In the genomic region with DNA sequence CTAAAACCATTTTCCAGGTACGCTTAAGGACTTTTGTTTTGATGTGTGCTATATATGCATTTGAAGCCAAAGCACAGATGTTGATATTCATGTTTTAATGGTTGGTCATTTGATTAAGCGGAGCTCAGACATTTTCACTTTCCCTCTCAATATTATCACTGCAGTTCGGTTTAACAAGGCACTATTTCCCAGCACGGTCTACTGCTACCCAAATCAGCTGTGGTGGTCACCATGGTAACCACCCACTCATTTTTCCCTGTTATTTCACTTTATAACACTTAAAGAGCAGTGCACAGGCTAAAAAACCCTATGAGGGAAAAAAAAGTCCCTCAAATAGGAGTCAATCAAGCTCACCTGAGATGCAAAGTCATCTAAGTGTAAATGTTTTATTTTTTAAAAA, we compare ENCODE assay signal across 14 cellular contexts.
DNase-seq lines count a peak whose midpoint lies in the region; ATAC-seq, FAIRE-seq and TF ChIP-seq lines count a peak whose summit lies in the region.
"Had no signal": no experiment of that assay in that cellular context is flagged by ENCODE, and none has a peak within 500 bp of the region (broad histone marks: within the 10 kb centered on the region; RNA-seq: fewer than 3 reads in every experiment).

No MANE protein-coding gene starts in this region.

- H3K14ac ChIP-seq in H1 (ENCODE audit: insufficient read length) = no peak overlapping the region

- H3F3A ChIP-seq in smooth muscle cell (ENCODE audit: low read depth) = peaks cover 14% of the 10 kb centered on the region

- no peaks in the 10 kb centered on the region for H3K36me3 ChIP-seq in H1 (ENCODE audit: control insufficient read depth in 2 of 4, insufficient read depth in 4 of 4, low read length in 3 of 4)
- H3K36me3 ChIP-seq in smooth muscle cell (ENCODE audit: low read depth) = no peaks in the 10 kb centered on the region
- H3K36me3 ChIP-seq in brain microvascular endothelial cell (replicated peaks) = no peaks in the 10 kb centered on the region
- H3K36me3 ChIP-seq: ascending aorta had no signal

- H3K4me3 Mint-ChIP-seq in T-helper 17 cell = no peak overlapping the region
- H3K4me3 Mint-ChIP-seq: CD8-positive, alpha-beta memory T cell had no signal

- no peak overlapping the region for H2BK5ac ChIP-seq in H1 (ENCODE audit: low read depth, low read length)

- H3K4me2 ChIP-seq in H1 (ENCODE audit: insufficient read depth in 1 of 2, low read depth in 2 of 2, low read length in 2 of 2) = peak overlapping the region; percentile 69 to 87
- H3K4me2 ChIP-seq in smooth muscle cell = peak overlapping the region; percentile 86

- no peak overlapping the region for H3K27ac ChIP-seq in H1 (ENCODE audit: low read depth, low read length)
- peak overlapping the region; percentile 53 for H3K27ac ChIP-seq in smooth muscle cell (ENCODE audit: low read depth)
- no peak overlapping the region for H3K27ac ChIP-seq in brain microvascular endothelial cell
- H3K27ac ChIP-seq: ascending aorta had no signal

- H2BK15ac ChIP-seq in H1 (ENCODE audit: low read length) = no peak overlapping the region

- H3K27me3 ChIP-seq in H1 (replicated peaks in 1 of 4; ENCODE audit: control insufficient read depth in 3 of 4, extremely low read depth in 1 of 4, insufficient read depth in 3 of 4, low read length in 3 of 4) (no peaks in the 10 kb centered on the region), smooth muscle cell (ENCODE audit: low read depth) (no peaks in the 10 kb centered on the region), brain microvascular endothelial cell (replicated peaks) (peaks cover 2% of the 10 kb centered on the region)
- H3K27me3 ChIP-seq: ascending aorta had no signal

- peaks cover 24% of the 10 kb centered on the region for H3K27me3 Mint-ChIP-seq in T-helper 17 cell

- H3K9me3 ChIP-seq in H1 (ENCODE audit: insufficient read depth in 2 of 2, low read depth in 1 of 2, low read length in 1 of 2) (no peaks in the 10 kb centered on the region), smooth muscle cell (replicated peaks; ENCODE audit: low read depth) (no peaks in the 10 kb centered on the region), T-helper 17 cell (ENCODE audit: control insufficient read depth, low read length, poor library complexity, severe bottlenecking) (no peaks in the 10 kb centered on the region)
- H3K9me3 ChIP-seq: ascending aorta had no signal

- no peak for TF ChIP-seq CTCF in H1 (IDR thresholded peaks at IDR 0.05; ENCODE audit: control extremely low read depth in 1 of 3, insufficient read depth in 1 of 3, low read depth in 1 of 3, low read length in 3 of 3)
- TF ChIP-seq CTCF in smooth muscle cell (IDR thresholded peaks at IDR 0.05; ENCODE audit: borderline replicate concordance, insufficient read depth, poor library complexity, severe bottlenecking) = no peak
- no peak for TF ChIP-seq CTCF in brain microvascular endothelial cell (IDR thresholded peaks at IDR 0.05; ENCODE audit: low read depth, low read length, missing control alignments)

- H3K79me2 ChIP-seq in H1 (ENCODE audit: control insufficient read depth in 1 of 2, insufficient read depth in 2 of 2, low read length in 2 of 2) = no peaks in the 10 kb centered on the region
- H3K79me2 ChIP-seq in smooth muscle cell (ENCODE audit: low read depth) = no peaks in the 10 kb centered on the region

- H2BK12ac ChIP-seq in H1 (ENCODE audit: low read depth, low read length) = no peak overlapping the region

- TF ChIP-seq RAD21 in H1 (IDR thresholded peaks at IDR 0.05 in 1 of 2, conservative IDR thresholded peaks at IDR 0.05 in 1 of 2; ENCODE audit: low read depth in 2 of 2, low read length in 2 of 2) = no peak

- peaks cover 7% of the 10 kb centered on the region for H3K4me1 Mint-ChIP-seq in T-helper 17 cell

- no peak overlapping the region for H3K27ac Mint-ChIP-seq in T-helper 17 cell
- H3K27ac Mint-ChIP-seq: CD8-positive, alpha-beta memory T cell; naive thymus-derived CD8-positive, alpha-beta T cell had no signal

- H3K56ac ChIP-seq in H1 (replicated peaks; ENCODE audit: insufficient read length, low read depth, low read length) = no peak overlapping the region

- CTCF ChIA-PET in H1 (lab: Charles Lee; ENCODE audit: partially characterized antibody) = interaction anchor here (0.5 to 3.7 kb wide), 9 partner anchors 13 to 205 kb away, joined by 3 to 20 read pairs (median 3); no protein-coding TSS in a partner anchor

- FAIRE-seq in H1 (lab: Jason Lieb, UNC) = no peak
- FAIRE-seq: endothelial cell of umbilical vein had no signal

- H4K8ac ChIP-seq in H1 (ENCODE audit: extremely low read depth, insufficient read depth, low read length) = no peak overlapping the region

- H2BK20ac ChIP-seq in H1 (ENCODE audit: low read length) = no peak overlapping the region

- H2AFZ ChIP-seq in H1 (ENCODE audit: low read length) (peak overlapping the region; percentile 98; the same call in 1 of the 2 replicates), smooth muscle cell (ENCODE audit: low read depth) (no peak overlapping the region)

- no peaks in the 10 kb centered on the region for H3K36me3 Mint-ChIP-seq in T-helper 17 cell (ENCODE audit: low read depth)
- H3K36me3 Mint-ChIP-seq: CD8-positive, alpha-beta memory T cell; naive thymus-derived CD8-positive, alpha-beta T cell had no signal

- no peaks in the 10 kb centered on the region for H3K79me1 ChIP-seq in H1 (ENCODE audit: low read depth, low read length)

- H3K18ac ChIP-seq in H1 (ENCODE audit: extremely low read depth, low read length) = no peak overlapping the region; the same call in 1 of the 2 replicates

- H3K9ac ChIP-seq in H1 (replicated peaks in 1 of 4; ENCODE audit: extremely low read depth in 1 of 4, low read depth in 3 of 4, low read length in 3 of 4) (no peak overlapping the region), smooth muscle cell (ENCODE audit: low read depth) (peak overlapping the region; percentile 19)

- H4K5ac ChIP-seq in H1 (ENCODE audit: insufficient read length, low read depth, low read length) = no peak overlapping the region

- H3K23ac ChIP-seq in H1 (ENCODE audit: insufficient read length) = no peak overlapping the region

- H4K20me1 ChIP-seq in H1 (replicated peaks in 1 of 2; ENCODE audit: control insufficient read depth in 1 of 2, insufficient read depth in 2 of 2, low read length in 2 of 2) (no peaks in the 10 kb centered on the region), smooth muscle cell (ENCODE audit: low read depth) (no peaks in the 10 kb centered on the region)

- H2BK120ac ChIP-seq in H1 (replicated peaks; ENCODE audit: low read depth, low read length) = peak overlapping the region; percentile 58

- ATAC-seq in GM18511 (IDR thresholded peaks at IDR 0.05; ENCODE audit: unreplicated experiment) (peak; percentile 68), HG03135 (IDR thresholded peaks at IDR 0.05; ENCODE audit: unreplicated experiment) (peak; percentile 58), T-helper 17 cell (no peak)
- ATAC-seq: naive thymus-derived CD8-positive, alpha-beta T cell had no signal

- no peaks in the 10 kb centered on the region; the same call in 1 of the 2 replicates for H3K23me2 ChIP-seq in H1 (ENCODE audit: low read depth, low read length)

- H3K4me1 ChIP-seq in H1 (replicated peaks in 1 of 4; ENCODE audit: control insufficient read depth in 3 of 4, insufficient read depth in 4 of 4, low read length in 3 of 4) = peaks cover 8 to 18% (median 16%) of the 10 kb centered on the region in 4 experiments; a peak in 6 of 7 replicates
- H3K4me1 ChIP-seq in smooth muscle cell (ENCODE audit: low read depth) = peaks cover 14% of the 10 kb centered on the region

- POLR2A ChIA-PET in H1 (lab: Charles Lee; ENCODE audit: partially characterized antibody) = interaction anchor here (1.2 kb wide), 1 partner anchor 44 kb away, joined by 3 read pairs; no protein-coding TSS in a partner anchor

- H3K4me3 ChIP-seq in H1 (ENCODE audit: extremely low read depth in 1 of 4, insufficient read depth in 2 of 4, low read depth in 3 of 4, low read length in 4 of 4) (peak overlapping the region in 3 of 4 experiments; percentile 15 to 51 (median 32); a peak in 5 of 8 replicates), smooth muscle cell (peak overlapping the region; percentile 54), brain microvascular endothelial cell (ENCODE audit: low read depth, low read length) (no peak overlapping the region)

- 41% methylated on average over 4 of the region's 4 CpGs; no CpG with 5 or more reads in 1 of the 2 experiments for WGBS in H1 (ENCODE audit: extremely low coverage in 1 of 2, insufficient coverage in 1 of 2, insufficient read length in 1 of 2, insufficient replicate concordance in 2 of 2, low coverage in 1 of 2, low lambda C conversion rate in 2 of 2, missing lambda C conversion rate in 1 of 2), 2 experiments
- 5% methylated on average over 4 of the region's 4 CpGs for WGBS in smooth muscle cell (ENCODE audit: low lambda C conversion rate)

- TF ChIP-seq POLR2A in H1 (IDR thresholded peaks at IDR 0.05; ENCODE audit: control extremely low read depth in 1 of 2, low read depth in 2 of 2, low read length in 2 of 2) = no peak

- no peak for TF ChIP-seq EP300 in H1 (IDR thresholded peaks at IDR 0.05; ENCODE audit: borderline replicate concordance in 1 of 2, low read depth in 2 of 2, low read length in 2 of 2)

- H3K4ac ChIP-seq in H1 (replicated peaks; ENCODE audit: insufficient read length, low read depth, low read length) = no peak overlapping the region

- peak overlapping the region; percentile 12 for H4K91ac ChIP-seq in H1 (replicated peaks; ENCODE audit: insufficient read length, low read length)

- H2AK5ac ChIP-seq in H1 (ENCODE audit: low read depth, low read length) = no peak overlapping the region

- no peak for DNase-seq in H1 (ENCODE audit: low read depth in 1 of 2, low spot score in 2 of 2)
- no peak for DNase-seq in smooth muscle cell (lab: John Stamatoyannopoulos, UW; ENCODE audit: unreplicated experiment)
- no peak for DNase-seq in activated CD4-positive, alpha-beta T cell treated with anti-CD3 and anti-CD28 coated beads for 1 hour
- no peak for DNase-seq in T-helper 17 cell
- DNase-seq in NCI-H2107 treated with DMSO at 0.1 percent for 48 hours (lab: John Stamatoyannopoulos, UW; ENCODE audit: unreplicated experiment) = no peak
- no peak for DNase-seq in brain microvascular endothelial cell
- DNase-seq: activated CD8-positive, alpha-beta memory T cell treated with anti-CD3 and anti-CD28 coated beads, Interleukin-2, amount 50 U/mL, for 48 hours; CD8-positive, alpha-beta memory T cell; naive thymus-derived CD8-positive, alpha-beta T cell; NCI-H446 treated with DMSO at 0.1 percent for 48 hours had no signal

- in situ Hi-C loops in brain microvascular endothelial cell (cut with HindIII; ENCODE audit: low pct_ligation_motif_present, low sequenced_read_pairs) = no loop called here

TF ChIP-seq in H1, 55 proteins besides CTCF, POLR2A, EP300 and RAD21 (continues in another document):
- TF ChIP-seq CEBPB (IDR thresholded peaks at IDR 0.05; ENCODE audit: low read depth, low read length) (no peak), GTF2F1 (IDR thresholded peaks at IDR 0.05; ENCODE audit: borderline replicate concordance, low read depth, low read length) (no peak), EZH2 (IDR thresholded peaks at IDR 0.05; ENCODE audit: low read depth, low read length, severe bottlenecking) (no peak), ASH2L (IDR thresholded peaks at IDR 0.05; ENCODE audit: low read length) (no peak), JUN (IDR thresholded peaks at IDR 0.05; ENCODE audit: low read depth, low read length) (no peak)
